21 cellular contexts compared by ENCODE assay signal in the genomic region with DNA sequence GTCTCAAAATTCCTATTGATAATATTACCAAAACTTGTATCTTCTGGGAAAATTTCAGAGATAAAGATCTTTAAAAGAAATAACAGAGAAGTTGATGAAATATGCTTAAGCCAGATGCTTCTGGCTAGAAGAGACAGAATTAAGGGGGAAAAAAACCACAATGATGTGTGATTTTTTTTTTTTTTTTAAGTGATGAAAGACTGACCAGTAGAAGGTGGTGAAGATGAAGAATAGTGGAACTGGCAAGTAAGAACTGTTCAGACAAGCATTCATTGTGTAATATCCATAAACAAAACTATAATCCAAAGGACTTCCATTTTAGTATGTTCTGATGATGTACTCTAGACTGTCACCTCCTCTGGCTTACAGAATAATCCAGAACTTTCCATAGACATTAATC.
"Had no signal": no experiment of that assay in that cellular context is flagged by ENCODE, and none has a peak within 500 bp of the region (broad histone marks: within the 10 kb centered on the region; RNA-seq: fewer than 3 reads in every experiment).

No MANE protein-coding gene starts in this region.

- DNase-seq: activated CD4-positive, alpha-beta T cell treated with anti-CD3 and anti-CD28 coated beads, Interleukin-2, amount 50 U/mL, for 4 hours; activated CD8-positive, alpha-beta memory T cell treated with anti-CD3 and anti-CD28 coated beads, Interleukin-2, amount 50 U/mL, for 48 hours; activated effector memory CD4-positive, alpha-beta T cell treated with Interleukin-2 at 50 U/mL for 16 hours; activated naive CD4-positive, alpha-beta T cell treated with anti-CD3 and anti-CD28 coated beads for 36 hours; activated T-cell treated with anti-CD3 and anti-CD28 coated beads, Interleukin-2, amount 50 U/mL, for 48 hours; brain microvascular endothelial cell; central memory CD4-positive, alpha-beta T cell; effector memory CD4-positive, alpha-beta T cell; foreskin keratinocyte; ovary; stimulated activated CD4-positive, alpha-beta T cell treated with anti-CD3 and anti-CD28 coated beads, Interleukin-12 subunit alpha, Interleukin-12 subunit beta, amount 100 ng/mL, for 4 hours; stimulated activated CD4-positive, alpha-beta T cell treated with anti-CD3 and anti-CD28 coated beads, Interleukin-4, amount 100 ng/mL, for 4 hours; stimulated activated naive CD8-positive, alpha-beta T cell treated with anti-CD3 and anti-CD28 coated beads, Interleukin-15, Interleukin-2, amounts not matched to agents 100 U/mL and 50 U/mL, for 24 hours; T-helper 1 cell; T-helper 9 cell; upper lobe of left lung had no signal

- H3K27ac Mint-ChIP-seq: activated naive CD4-positive, alpha-beta T cell treated with anti-CD3 and anti-CD28 coated beads for 36 hours; natural killer cell treated with Interleukin-12 subunit alpha and Interleukin-12 subunit beta and Interleukin-15 and Interleukin-18, amount 100 ng/mL, for 72 hours had no signal

- H3K9me3 Mint-ChIP-seq: activated naive CD4-positive, alpha-beta T cell treated with anti-CD3 and anti-CD28 coated beads for 36 hours; natural killer cell treated with Interleukin-12 subunit alpha and Interleukin-12 subunit beta and Interleukin-15 and Interleukin-18, amount 100 ng/mL, for 72 hours; WTC11 had no signal

- H3K27me3 Mint-ChIP-seq: natural killer cell treated with Interleukin-12 subunit alpha and Interleukin-12 subunit beta and Interleukin-15 and Interleukin-18, amount 100 ng/mL, for 72 hours had no signal

- H3K4me3 Mint-ChIP-seq: activated naive CD4-positive, alpha-beta T cell treated with anti-CD3 and anti-CD28 coated beads for 36 hours; natural killer cell treated with Interleukin-12 subunit alpha and Interleukin-12 subunit beta and Interleukin-15 and Interleukin-18, amount 100 ng/mL, for 72 hours; WTC11 had no signal

- H3K4me1 Mint-ChIP-seq: WTC11 had no signal

- ATAC-seq: foreskin keratinocyte; natural killer cell treated with Interleukin-12 subunit alpha and Interleukin-12 subunit beta and Interleukin-15 and Interleukin-18, amount 100 ng/mL, for 72 hours; stimulated activated naive CD8-positive, alpha-beta T cell treated with anti-CD3 and anti-CD28 coated beads, Interleukin-15, Interleukin-2, amounts not matched to agents 100 U/mL and 50 U/mL, for 24 hours; WTC11 had no signal

- H3K27ac ChIP-seq: ascending aorta, brain microvascular endothelial cell, foreskin keratinocyte, neutrophil, ovary, prostate gland, upper lobe of left lung had no signal
